Comparison of ENCODE assay signal across 15 cellular contexts in genomic region chr11:9962722-9963121, GRCh38.
DNase-seq lines count a peak whose midpoint lies in the region; ATAC-seq and TF ChIP-seq lines count a peak whose summit lies in the region.
"Had no signal": no experiment of that assay in that cellular context is flagged by ENCODE, and none has a peak within 500 bp of the region (broad histone marks: within the 10 kb centered on the region; RNA-seq: fewer than 3 reads in every experiment).

No MANE protein-coding gene starts in this region.

- peaks cover 0 to 3% (median 0%) of the 10 kb centered on the region in 7 donors for H3K9me3 Mint-ChIP-seq in naive B cell
- H3K9me3 Mint-ChIP-seq: central memory CD8-positive, alpha-beta T cell had no signal

- H3K27ac ChIP-seq in uterus: no peak overlapping the region

- peak; percentile 91 for ATAC-seq in GM18907 (IDR thresholded peaks at IDR 0.05; ENCODE audit: unreplicated experiment)
- ATAC-seq in GM21619 (IDR thresholded peaks at IDR 0.05; ENCODE audit: unreplicated experiment): peak; percentile 96
- peak; percentile 97 for ATAC-seq in HG03103 (IDR thresholded peaks at IDR 0.05; ENCODE audit: low read depth, unreplicated experiment)
- ATAC-seq in naive B cell (ENCODE audit: low read depth in 2 of 2): peak; percentile 70 to 76
- ATAC-seq: stimulated activated naive CD8-positive, alpha-beta T cell treated with anti-CD3 and anti-CD28 coated beads, Interleukin-15, Interleukin-2, amounts not matched to agents 100 U/mL and 50 U/mL, for 24 hours had no signal

- no peaks in the 10 kb centered on the region for H3K27me3 ChIP-seq in uterus

- peak overlapping the region in 5 of 6 donors; percentile 21 to 88 (median 69) for H3K27ac Mint-ChIP-seq in naive B cell

- H3K9me3 ChIP-seq in uterus: no peaks in the 10 kb centered on the region

- H3K4me3 Mint-ChIP-seq in naive B cell: peak overlapping the region in 3 of 8 donors; percentile 25 to 69 (median 32)
- H3K4me3 Mint-ChIP-seq: central memory CD8-positive, alpha-beta T cell had no signal

- peak; percentile 18 for DNase-seq in naive B cell
- no peak for DNase-seq in ACHN
- DNase-seq in activated T-cell treated with anti-CD3 and anti-CD28 coated beads for 4 hours: no peak
- no peak for DNase-seq in NCI-H510A treated with DMSO at 0.1 percent for 48 hours (lab: John Stamatoyannopoulos, UW)
- no peak for DNase-seq in uterus
- DNase-seq: activated effector memory CD4-positive, alpha-beta T cell treated with anti-CD3 and anti-CD28 coated beads, Interleukin-2, amount 50 U/mL, for 16 hours; islet precursor cell; KBM-7; SHP77; stimulated activated CD4-positive, alpha-beta T cell treated with anti-CD3 and anti-CD28 coated beads, Interleukin-15, amount 100 ng/mL, for 24 hours; stimulated activated naive CD8-positive, alpha-beta T cell treated with anti-CD3 and anti-CD28 coated beads, Interleukin-15, Interleukin-2, amounts not matched to agents 100 U/mL and 50 U/mL, for 24 hours had no signal

- H3K36me3 ChIP-seq in uterus: no peaks in the 10 kb centered on the region

- intact Hi-C loops in uterus (cut with DNase I; ENCODE audit: low total_unique reads): no loop called here

- H3K4me1 ChIP-seq in uterus: no peaks in the 10 kb centered on the region

- in situ Hi-C loops in ACHN (cut with HindIII; ENCODE audit: low pct_ligation_motif_present, low pct_unique_long_range_greater_than_20kb, low sequenced_read_pairs): no loop called here

- no peak for TF ChIP-seq CTCF in uterus (IDR thresholded peaks at IDR 0.05)

- H3K4me3 ChIP-seq in uterus: no peak overlapping the region

- TF ChIP-seq POLR2A in uterus (IDR thresholded peaks at IDR 0.05): no peak

- peaks cover 0 to 7% of the 10 kb centered on the region in 2 donors for H3K36me3 Mint-ChIP-seq in naive B cell

- H3K27me3 Mint-ChIP-seq in naive B cell: no peaks in the 10 kb centered on the region
- H3K27me3 Mint-ChIP-seq: central memory CD8-positive, alpha-beta T cell had no signal

- H3K4me1 Mint-ChIP-seq in naive B cell: peaks cover 0 to 19% (median 3%) of the 10 kb centered on the region in 3 donors
- H3K4me1 Mint-ChIP-seq: central memory CD8-positive, alpha-beta T cell had no signal
